ENCODE assay signal across 10 cellular contexts in genomic region chr7:53520841-53521240, GRCh38.
"Had no signal": no experiment of that assay in that cellular context is flagged by ENCODE, and none has a peak within 500 bp of the region (broad histone marks: within the 10 kb centered on the region; RNA-seq: fewer than 3 reads in every experiment).

No MANE protein-coding gene starts in this region.

- H2AFZ ChIP-seq: GM23248, GM23338 had no signal

- FAIRE-seq: H1, H54 had no signal

- H3K4me1 ChIP-seq: HAP-1 had no signal

- H3K36me3 ChIP-seq: HAP-1 had no signal

- H3K9ac ChIP-seq: GM23248 had no signal

- H3K4me3 ChIP-seq: GM23248, GM23338, HAP-1 had no signal

- H3K4me2 ChIP-seq: GM23338 had no signal

- DNase-seq: GM23248, GOT3, H7, H9, HCEC 1CT, HFFc6 had no signal

- H3K27ac ChIP-seq: GM23248 had no signal

- H3K9me3 ChIP-seq: HAP-1 had no signal
